In the genomic region with DNA sequence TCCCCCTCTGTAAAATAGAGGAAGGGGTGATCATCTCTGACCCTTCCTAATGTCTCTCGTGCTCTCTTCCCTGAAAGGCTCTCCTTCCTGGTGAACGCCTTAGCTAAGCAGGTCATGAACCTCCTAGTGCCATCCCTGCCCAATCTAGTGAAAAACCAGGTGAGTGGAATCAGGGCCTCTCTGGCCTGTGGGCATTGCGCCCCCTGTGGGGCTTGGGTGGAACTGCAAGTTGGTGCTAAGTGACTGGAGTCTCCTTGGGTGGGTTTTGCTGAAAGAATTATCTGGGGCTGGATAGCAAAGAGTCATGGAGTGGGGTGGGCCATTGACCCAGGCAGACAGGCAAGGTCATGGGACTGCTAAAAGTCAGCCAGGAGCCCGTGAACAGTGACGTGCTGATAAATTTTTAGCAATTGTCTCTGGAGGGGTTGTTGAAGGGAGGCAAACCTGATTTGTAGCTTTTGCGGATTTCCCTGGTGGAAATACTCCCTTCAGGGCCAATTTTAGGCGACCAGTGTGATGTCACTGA, we compare ENCODE assay signal across 8 cellular contexts. TPM values are rescaled to one million over a fixed set of nuclear protein-coding genes. Genes with fewer than 3 reads are reported as not detected.
DNase-seq lines count a peak whose midpoint lies in the region; ATAC-seq and TF ChIP-seq lines count a peak whose summit lies in the region.

No MANE protein-coding gene starts in this region.

- in situ Hi-C loops in mammary epithelial cell (cut with MboI; ENCODE audit: low sequenced_read_pairs in 2 of 2), result no loop called here

- H3K27me3 ChIP-seq in MM.1S (replicated peaks; ENCODE audit: insufficient read depth, low read length), result peaks cover 81% of the 10 kb centered on the region
- no peaks in the 10 kb centered on the region for H3K27me3 ChIP-seq in mammary epithelial cell (ENCODE audit: insufficient read depth, low read length)

- H3K4me2 ChIP-seq in MM.1S (ENCODE audit: low read depth, low read length), result no peak overlapping the region
- no peak overlapping the region for H3K4me2 ChIP-seq in mammary epithelial cell (ENCODE audit: insufficient read depth, low read depth, low read length)

- WGBS in mammary epithelial cell (ENCODE audit: low coverage, missing lambda C conversion rate), result 30% methylated on average over 7 of the region's 7 CpGs

- TF ChIP-seq CTCF in MM.1S (IDR thresholded peaks at IDR 0.05; ENCODE audit: low read length), result peak; percentile 98
- peak; percentile 94 to 99 for TF ChIP-seq CTCF in mammary epithelial cell (conservative IDR thresholded peaks at IDR 0.05 in 1 of 2, IDR thresholded peaks at IDR 0.05 in 1 of 2; ENCODE audit: extremely low read depth in 1 of 2, insufficient read depth in 1 of 2, low read depth in 1 of 2, low read length in 2 of 2)

- H3K79me2 ChIP-seq in MM.1S (ENCODE audit: low read length), result no peaks in the 10 kb centered on the region
- no peaks in the 10 kb centered on the region for H3K79me2 ChIP-seq in mammary epithelial cell (ENCODE audit: insufficient read depth, low read length)

- intact Hi-C loops in mammary epithelial cell (cut with micrococcal nuclease), result loop anchor here (1.0 to 5.0 kb wide), 4 partner anchors 29 to 620 kb away; a partner anchor contains a TSS

- H2AFZ ChIP-seq in MM.1S (ENCODE audit: low read length) (no peak overlapping the region), mammary epithelial cell (ENCODE audit: low read depth, low read length) (no peak overlapping the region)

- no peak for ATAC-seq in GM21529 (IDR thresholded peaks at IDR 0.05; ENCODE audit: unreplicated experiment)
- ATAC-seq in GM21825 (IDR thresholded peaks at IDR 0.05; ENCODE audit: unreplicated experiment), result no peak

- H3K9ac ChIP-seq in MM.1S (ENCODE audit: low read length) (no peak overlapping the region), mammary epithelial cell (ENCODE audit: insufficient read depth, low read length) (no peak overlapping the region)

- H3K36me3 ChIP-seq in MM.1S (replicated peaks; ENCODE audit: insufficient read depth, low read length) (no peaks in the 10 kb centered on the region), mammary epithelial cell (ENCODE audit: insufficient read depth, low read length) (no peaks in the 10 kb centered on the region)

- H3K4me1 ChIP-seq in MM.1S (ENCODE audit: low read length), result no peaks in the 10 kb centered on the region
- no peaks in the 10 kb centered on the region for H3K4me1 ChIP-seq in mammary epithelial cell (ENCODE audit: insufficient read depth, low read length)

- no peaks in the 10 kb centered on the region for H4K20me1 ChIP-seq in MM.1S (ENCODE audit: insufficient read depth, low read length)
- no peaks in the 10 kb centered on the region for H4K20me1 ChIP-seq in mammary epithelial cell (ENCODE audit: insufficient read depth, low read length)

- H3F3A ChIP-seq in MM.1S (ENCODE audit: insufficient read depth, low read length), result no peaks in the 10 kb centered on the region

- dilution Hi-C loops in mammary epithelial cell (cut with HindIII; ENCODE audit: low sequenced_read_pairs), result no loop called here

- H3K27ac ChIP-seq in MM.1S (ENCODE audit: low read length), result no peak overlapping the region
- no peak overlapping the region for H3K27ac ChIP-seq in mammary epithelial cell (ENCODE audit: insufficient read depth, low read depth, low read length)

- BruUV-seq in mammary epithelial cell (replicated peaks; lab: Mats Ljungman, UMichigan), result no TSS peak

- H3K4me3 ChIP-seq in MM.1S (ENCODE audit: low read length), result no peak overlapping the region
- no peak overlapping the region for H3K4me3 ChIP-seq in mammary epithelial cell (replicated peaks in 1 of 3; ENCODE audit: insufficient read depth in 1 of 3, low read depth in 2 of 3, low read length in 3 of 3)

- H3K9me2 ChIP-seq in MM.1S (replicated peaks; ENCODE audit: insufficient read depth, low read length), result no peaks in the 10 kb centered on the region

- H3K9me3 ChIP-seq in MM.1S (replicated peaks; ENCODE audit: insufficient read depth, low read length), result no peaks in the 10 kb centered on the region
- H3K9me3 ChIP-seq in mammary epithelial cell (replicated peaks; ENCODE audit: insufficient read depth, low read length), result no peaks in the 10 kb centered on the region

- DNase-seq in ELF-1 (ENCODE audit: low read depth, low spot score) (peak; percentile 76), MM.1S (peak; percentile 28), mammary epithelial cell (peak; percentile 17), lung microvascular endothelial cell (ENCODE audit: low read depth in 2 of 2) (peak; percentile 32 to 60)
- peak; percentile 56 for DNase-seq in activated CD4-positive, CD25-positive, alpha-beta regulatory T cell treated with anti-CD3 and anti-CD28 coated beads, Interleukin-2, amount 50 U/mL, for 16 hours (ENCODE audit: low read depth, low spot score)
- DNase-seq in stimulated activated CD8-positive, alpha-beta memory T cell treated with anti-CD3 and anti-CD28 coated beads, Interleukin-2, amount 100 ng/mL, for 1 hour (ENCODE audit: low read depth in 2 of 2), result peak; percentile 45 to 46

- CTCF ChIA-PET in mammary epithelial cell (lab: Charles Lee; ENCODE audit: low non-redundant PET), result interaction anchor here (0.6 to 0.7 kb wide), 3 partner anchors 367 to 617 kb away, joined by 3 to 5 read pairs (median 4); no protein-coding TSS in a partner anchor

RNA-seq across cellular contexts. Expression of a gene that starts 8.9 kb away (rescaled TPM):
- total RNA-seq in mammary epithelial cell (not detected), lung microvascular endothelial cell (not detected in 2 replicates)
- polyA plus RNA-seq in mammary epithelial cell, result not detected
- not detected for polyA minus RNA-seq in mammary epithelial cell

RNA-seq across cellular contexts. Expression of a gene that starts 56.1 kb away (rescaled TPM):
- total RNA-seq in mammary epithelial cell (not detected), lung microvascular endothelial cell (not detected in 2 replicates)
- not detected for polyA plus RNA-seq in mammary epithelial cell
- not detected for polyA minus RNA-seq in mammary epithelial cell

Comparison
In these comparisons a context has a peak if more than half of its experiments do, and no peak if none do; other contexts are left out.
1. DNase-seq: peak in every context shown above with its lines; median percentile 76 in ELF-1; 56 in activated CD4-positive, CD25-positive, alpha-beta regulatory T cell treated with anti-CD3 and anti-CD28 coated beads, Interleukin-2, amount 50 U/mL, for 16 hours; 46 in lung microvascular endothelial cell; 46 in stimulated activated CD8-positive, alpha-beta memory T cell treated with anti-CD3 and anti-CD28 coated beads, Interleukin-2, amount 100 ng/mL, for 1 hour; 28 in MM.1S; 17 in mammary epithelial cell.